8 cellular contexts compared by ENCODE assay signal in the genomic region with DNA sequence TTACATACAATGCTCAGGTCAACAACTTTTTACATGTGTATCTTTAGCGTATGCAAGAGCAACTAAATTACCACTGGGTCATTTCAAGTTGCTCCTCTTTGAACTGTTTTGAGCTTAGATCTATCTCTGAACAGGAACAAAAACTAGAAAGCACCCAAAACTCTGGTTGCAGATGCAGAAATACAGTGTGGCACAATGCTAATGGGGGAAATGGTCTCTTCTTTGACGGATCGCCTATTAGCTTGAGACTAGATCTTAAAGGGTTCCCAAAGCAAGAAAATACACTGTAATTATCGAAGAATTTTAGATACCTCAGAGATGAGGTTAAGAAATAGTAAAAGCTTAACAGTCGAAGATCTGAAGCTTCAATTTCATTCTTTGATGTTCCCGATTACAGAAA. TPM values are rescaled to one million over a fixed set of nuclear protein-coding genes. Genes with fewer than 3 reads are reported as not detected.
DNase-seq lines count a peak whose midpoint lies in the region; ATAC-seq and TF ChIP-seq lines count a peak whose summit lies in the region.

No MANE protein-coding gene starts in this region.

- H3K36me3 ChIP-seq in heart left ventricle, result no peaks in the 10 kb centered on the region
- no peaks in the 10 kb centered on the region for H3K36me3 ChIP-seq in ovary

- H3K27me3 ChIP-seq in heart left ventricle (no peaks in the 10 kb centered on the region), ovary (no peaks in the 10 kb centered on the region)

- DNase-seq in heart left ventricle (no peak), Right ventricle myocardium inferior (ENCODE audit: missing footprints) (no peak), RKO (ENCODE audit: low spot score) (peak; percentile 37), epithelial cell of proximal tubule (ENCODE audit: low read depth) (no peak), ovary (no peak), ecto neural progenitor cell (ENCODE audit: low spot score) (no peak), COR-L47 (lab: John Stamatoyannopoulos, UW) (no peak)

- H3K4me3 ChIP-seq in heart left ventricle (peak overlapping the region; percentile 74 to 98 (median 88)), epithelial cell of proximal tubule (ENCODE audit: low read depth, low read length) (peak overlapping the region; percentile 81), ovary (peak overlapping the region; percentile 87)

- peaks cover 3 to 86% (median 68%) of the 10 kb centered on the region in 12 donors for H3K4me1 ChIP-seq in heart left ventricle
- peaks cover 13% of the 10 kb centered on the region for H3K4me1 ChIP-seq in ovary (ENCODE audit: insufficient read depth)

- intact Hi-C loops in heart left ventricle (cut with DNase I), result no loop called here
- intact Hi-C loops in Right ventricle myocardium inferior (cut with DNase I), result no loop called here
- intact Hi-C loops in ovary (cut with DNase I), result no loop called here

- H3K27ac ChIP-seq in heart left ventricle, result peak overlapping the region in 11 of 12 donors; percentile 89 to 97 (median 94)
- H3K27ac ChIP-seq in ovary, result no peak overlapping the region

- H3K9me3 ChIP-seq in heart left ventricle, result no peaks in the 10 kb centered on the region
- H3K9me3 ChIP-seq in ovary, result no peaks in the 10 kb centered on the region

- TF ChIP-seq EP300 in ovary (IDR thresholded peaks at IDR 0.05), result no peak

- TF ChIP-seq CTCF in heart left ventricle (IDR thresholded peaks at IDR 0.05) (no peak), epithelial cell of proximal tubule (conservative IDR thresholded peaks at IDR 0.05; ENCODE audit: low read depth, low read length) (no peak), ovary (IDR thresholded peaks at IDR 0.05) (no peak)

- TF ChIP-seq POLR2A in heart left ventricle (IDR thresholded peaks at IDR 0.05), result no peak
- no peak for TF ChIP-seq POLR2A in ovary (IDR thresholded peaks at IDR 0.05)

- WGBS in heart left ventricle, 4 donors, result 0 to 1% (median 1%) methylated on average over 6 of the region's 6 CpGs
- 0 to 1% (median 0%) methylated on average over 6 of the region's 6 CpGs for WGBS in ovary, 3 donors

- ATAC-seq in heart left ventricle (no peak), Right ventricle myocardium inferior (no peak), GM18520 (IDR thresholded peaks at IDR 0.05; ENCODE audit: unreplicated experiment) (no peak)

RNA-seq across cellular contexts. Expression of gene PPP1R2, which starts 0.9 kb away (rescaled TPM):
- total RNA-seq in heart left ventricle, result 10 to 100 TPM; 35.1 to 63.6 (median 44.0) TPM
- polyA plus RNA-seq in heart left ventricle, result 10 to 100 TPM; 16.8 to 42.6 TPM
- total RNA-seq in Right ventricle myocardium inferior, result 30.9 TPM
- 34.9 and 43.5 TPM in 2 replicates for total RNA-seq in epithelial cell of proximal tubule
- 10 to 100 TPM; 31.5 to 50.2 (median 40.6) TPM for total RNA-seq in ovary
- polyA plus RNA-seq in ovary, result 10 to 100 TPM; 22.5 to 47.3 TPM

RNA-seq across cellular contexts. Expression of gene APOD, which starts 41.5 kb away (rescaled TPM):
- total RNA-seq in heart left ventricle (1,000 to 10,000 TPM in 1 of 9 donors, 100 to 1,000 TPM in 8; 109 to 1,096 (median 214) TPM), Right ventricle myocardium inferior (327 TPM), epithelial cell of proximal tubule (not detected in 2 replicates), ovary (100 to 1,000 TPM in 3 of 7 donors, 10 to 100 TPM in 4; 38.0 to 191 (median 98.7) TPM)
- polyA plus RNA-seq in heart left ventricle (100 to 1,000 TPM; 101 to 263 TPM), ovary (100 to 1,000 TPM; 161 to 748 TPM)

Comparison
In these comparisons a context has a peak if more than half of its experiments do, and no peak if none do; other contexts are left out.
1. H3K27ac ChIP-seq: peak in heart left ventricle (11 of 12); none in ovary (0 of 2).
2. RNA of gene APOD, which starts 41.5 kb away (total RNA-seq): 327 TPM in Right ventricle myocardium inferior (single experiment), 109 to 1,096 TPM in heart left ventricle and 38.0 to 191 TPM in ovary; not detected in epithelial cell of proximal tubule; every median in the first group is over 10 times any median in the second.
3. Peak in every context shown above with its lines, with median percentiles within 50 percentile points of each other: H3K4me3 ChIP-seq.